In the genomic region with DNA sequence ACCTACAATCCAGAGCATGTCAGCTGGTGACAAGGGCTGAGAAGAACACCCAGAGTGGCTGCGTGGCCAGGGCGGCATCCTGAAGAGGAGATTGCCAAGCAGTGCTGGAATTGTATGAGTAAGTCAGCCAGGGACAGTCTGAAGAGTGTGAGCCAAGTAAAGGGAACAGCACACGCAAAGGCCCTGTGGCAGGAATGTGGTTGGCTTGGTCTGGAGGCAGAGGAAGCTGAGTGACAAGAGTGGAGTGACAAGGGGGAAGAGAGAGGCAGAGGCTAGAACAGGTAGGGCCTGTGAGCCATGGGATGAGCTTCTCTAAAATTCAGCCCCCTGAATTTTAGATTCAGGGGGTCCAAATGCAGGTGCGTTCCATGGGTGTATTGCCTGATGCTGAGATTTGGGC, we compare ENCODE assay signal across 20 cellular contexts. TPM values are rescaled to one million over a fixed set of nuclear protein-coding genes. Genes with fewer than 3 reads are reported as not detected.
DNase-seq lines count a peak whose midpoint lies in the region; ATAC-seq and TF ChIP-seq lines count a peak whose summit lies in the region.
"Had no signal": no experiment of that assay in that cellular context is flagged by ENCODE, and none has a peak within 500 bp of the region (broad histone marks: within the 10 kb centered on the region; RNA-seq: fewer than 3 reads in every experiment).

No MANE protein-coding gene starts in this region.

- H3K27ac Mint-ChIP-seq in osteocyte (ENCODE audit: unreplicated experiment) (no peak overlapping the region), MCF 10A (ENCODE audit: low read depth, unreplicated experiment) (no peak overlapping the region)
- H3K27ac Mint-ChIP-seq: CD4-positive, alpha-beta T cell; IgD-negative memory B cell had no signal

- H3K27me3 Mint-ChIP-seq in osteocyte (ENCODE audit: unreplicated experiment) (peaks cover 10% of the 10 kb centered on the region), MCF 10A (ENCODE audit: insufficient read depth, unreplicated experiment) (no peaks in the 10 kb centered on the region)

- no peak overlapping the region for H3K4me3 ChIP-seq in HEK293 (ENCODE audit: low read depth, low read length)
- H3K4me3 ChIP-seq: A549 had no signal

- H3K4me3 Mint-ChIP-seq in osteocyte (ENCODE audit: unreplicated experiment) (no peak overlapping the region), MCF 10A (ENCODE audit: unreplicated experiment) (no peak overlapping the region)
- H3K4me3 Mint-ChIP-seq: CD4-positive, alpha-beta T cell; IgD-negative memory B cell had no signal

- intact Hi-C loops in MCF 10A (cut with micrococcal nuclease): no loop called here

- H3K4me1 ChIP-seq in HEK293 (ENCODE audit: control insufficient read depth, insufficient read depth, low read length): no peaks in the 10 kb centered on the region
- H3K4me1 ChIP-seq: A549 had no signal

- CTCF ChIA-PET in HEK293 (lab: Yijun Ruan, JAX) (interaction anchor here (0.5 to 1.8 kb wide), 9 partner anchors 9 to 968 kb away, joined by 3 to 5 read pairs (median 4); no protein-coding TSS in a partner anchor), MCF 10A (lab: Yijun Ruan, JAX) (interaction anchor here (0.6 to 0.7 kb wide), 3 partner anchors 30 to 592 kb away, joined by 3 read pairs; no protein-coding TSS in a partner anchor)

- H3K36me3 Mint-ChIP-seq in osteocyte (ENCODE audit: unreplicated experiment) (no peaks in the 10 kb centered on the region), MCF 10A (ENCODE audit: insufficient read depth, unreplicated experiment) (no peaks in the 10 kb centered on the region)
- H3K36me3 Mint-ChIP-seq: IgD-negative memory B cell had no signal

- TF ChIP-seq CTCF in HEK293 (tag by site-specific recombination; IDR thresholded peaks at IDR 0.05) (no peak), osteocyte (IDR thresholded peaks at IDR 0.05) (no peak), MCF 10A (IDR thresholded peaks at IDR 0.05; ENCODE audit: unreplicated experiment) (no peak)

- BruUV-seq in MCF 10A (replicated peaks; lab: Mats Ljungman, UMichigan): no TSS peak

- POLR2A ChIA-PET in HEK293 (lab: Yijun Ruan, JAX) (no interaction called here), MCF 10A (lab: Yijun Ruan, JAX) (no interaction called here)

- H3K9me3 Mint-ChIP-seq in osteocyte (ENCODE audit: unreplicated experiment) (no peaks in the 10 kb centered on the region), MCF 10A (ENCODE audit: unreplicated experiment) (peaks cover 13% of the 10 kb centered on the region)
- H3K9me3 Mint-ChIP-seq: CD4-positive, alpha-beta T cell had no signal

- no peak for ATAC-seq in left lobe of liver
- ATAC-seq: A549, HCT116, HepG2 had no signal

- peak; percentile 26 for DNase-seq in activated CD8-positive, alpha-beta memory T cell treated with anti-CD3 and anti-CD28 coated beads for 24 hours
- DNase-seq in activated CD8-positive, alpha-beta memory T cell treated with anti-CD3 and anti-CD28 coated beads, Interleukin-2, amount 50 U/mL, for 4 hours: no peak
- peak; percentile 26 for DNase-seq in left lobe of liver (ENCODE audit: low spot score)
- peak; percentile 66 for DNase-seq in osteocyte (ENCODE audit: extremely low spot score, unreplicated experiment)
- DNase-seq in pons (ENCODE audit: low spot score): no peak
- DNase-seq in GOT3 (lab: John Stamatoyannopoulos, UW): no peak
- DNase-seq in MCF 10A (ENCODE audit: unreplicated experiment): no peak
- DNase-seq: AML-193; CD4-positive, alpha-beta T cell; DMS153; DMS79 treated with DMSO at 0.1 percent for 48 hours; GF-D8; H7 had no signal

- no peaks in the 10 kb centered on the region for H3K4me1 Mint-ChIP-seq in osteocyte (ENCODE audit: unreplicated experiment)
- H3K4me1 Mint-ChIP-seq in MCF 10A (ENCODE audit: insufficient read depth, unreplicated experiment): no peaks in the 10 kb centered on the region
- H3K4me1 Mint-ChIP-seq: IgD-negative memory B cell had no signal

- no peaks in the 10 kb centered on the region for H3K9me3 ChIP-seq in HEK293 (ENCODE audit: control insufficient read depth, insufficient read depth, low read depth, low read length)

- H3K36me3 ChIP-seq in HEK293 (ENCODE audit: control insufficient read depth in 2 of 2, insufficient read depth in 1 of 2, low read length in 2 of 2): no peaks in the 10 kb centered on the region

- no peak overlapping the region for H3K27ac ChIP-seq in HEK293 (ENCODE audit: extremely low read depth, low read depth, low read length)
- H3K27ac ChIP-seq: 22Rv1, A549, C4-2B had no signal

TF ChIP-seq in HEK293, 187 proteins besides CTCF, POLR2A, EP300 and RAD21:
- TF ChIP-seq, protein P1, sequence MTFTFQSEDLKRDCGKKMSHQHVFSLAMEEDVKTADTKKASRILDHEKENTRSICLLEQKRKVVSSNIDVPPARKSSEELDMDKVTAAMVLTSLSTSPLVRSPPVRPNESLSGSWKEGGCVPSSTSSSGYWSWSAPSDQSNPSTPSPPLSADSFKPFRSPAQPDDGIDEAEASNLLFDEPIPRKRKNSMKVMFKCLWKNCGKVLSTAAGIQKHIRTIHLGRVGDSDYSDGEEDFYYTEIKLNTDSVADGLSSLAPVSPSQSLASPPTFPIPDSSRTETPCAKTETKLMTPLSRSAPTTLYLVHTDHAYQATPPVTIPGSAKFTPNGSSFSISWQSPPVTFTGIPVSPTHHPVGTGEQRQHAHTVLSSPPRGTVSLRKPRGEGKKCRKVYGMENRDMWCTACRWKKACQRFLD (tag by site-specific recombination; IDR thresholded peaks at IDR 0.05): no peak
- TF ChIP-seq ZNF23 (tag by site-specific recombination; IDR thresholded peaks at IDR 0.05; ENCODE audit: borderline replicate concordance) (no peak), ZNF623 (tag by site-specific recombination; IDR thresholded peaks at IDR 0.05) (peak; percentile 69), ZNF341 (tag by site-specific recombination; IDR thresholded peaks at IDR 0.05; ENCODE audit: low read depth) (no peak), ZNF423 (tag by site-specific recombination; IDR thresholded peaks at IDR 0.05) (no peak), ZNF843 (tag by site-specific recombination; IDR thresholded peaks at IDR 0.05) (no peak)
- TF ChIP-seq, protein P2, sequence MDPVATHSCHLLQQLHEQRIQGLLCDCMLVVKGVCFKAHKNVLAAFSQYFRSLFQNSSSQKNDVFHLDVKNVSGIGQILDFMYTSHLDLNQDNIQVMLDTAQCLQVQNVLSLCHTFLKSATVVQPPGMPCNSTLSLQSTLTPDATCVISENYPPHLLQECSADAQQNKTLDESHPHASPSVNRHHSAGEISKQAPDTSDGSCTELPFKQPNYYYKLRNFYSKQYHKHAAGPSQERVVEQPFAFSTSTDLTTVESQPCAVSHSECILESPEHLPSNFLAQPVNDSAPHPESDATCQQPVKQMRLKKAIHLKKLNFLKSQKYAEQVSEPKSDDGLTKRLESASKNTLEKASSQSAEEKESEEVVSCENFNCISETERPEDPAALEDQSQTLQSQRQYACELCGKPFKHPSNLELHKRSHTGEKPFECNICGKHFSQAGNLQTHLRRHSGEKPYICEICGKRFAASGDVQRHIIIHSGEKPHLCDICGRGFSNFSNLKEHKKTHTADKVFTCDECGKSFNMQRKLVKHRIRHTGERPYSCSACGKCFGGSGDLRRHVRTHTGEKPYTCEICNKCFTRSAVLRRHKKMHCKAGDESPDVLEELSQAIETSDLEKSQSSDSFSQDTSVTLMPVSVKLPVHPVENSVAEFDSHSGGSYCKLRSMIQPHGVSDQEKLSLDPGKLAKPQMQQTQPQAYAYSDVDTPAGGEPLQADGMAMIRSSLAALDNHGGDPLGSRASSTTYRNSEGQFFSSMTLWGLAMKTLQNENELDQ (tag by site-specific recombination; IDR thresholded peaks at IDR 0.05; ENCODE audit: low read depth): no peak

RNA-seq across cellular contexts. Expression of a gene that starts 53.7 kb away (rescaled TPM):
- 26.9 TPM for total RNA-seq in left lobe of liver
- 25.4 and 25.6 TPM in 2 replicates for total RNA-seq in osteocyte
- 40.0 and 44.4 TPM in 2 replicates for total RNA-seq in MCF 10A (2022)

Comparison
In these comparisons a context has a peak if more than half of its experiments do, and no peak if none do; other contexts are left out.
1. DNase-seq: peak in activated CD8-positive, alpha-beta memory T cell treated with anti-CD3 and anti-CD28 coated beads for 24 hours (single experiment), left lobe of liver (single experiment) and osteocyte (single experiment); none in activated CD8-positive, alpha-beta memory T cell treated with anti-CD3 and anti-CD28 coated beads, Interleukin-2, amount 50 U/mL, for 4 hours (single experiment), pons (single experiment), GOT3 (single experiment) and MCF 10A (single experiment).